Comparison of ENCODE assay signal across 22 cellular contexts in genomic region chrX:44422631-44423030, GRCh38.
A peak's percentile ranks its signal among the peaks of the same experiment; 100 is the strongest.
DNase-seq lines count a peak whose midpoint lies in the region; ATAC-seq, FAIRE-seq and TF ChIP-seq lines count a peak whose summit lies in the region.
"Had no signal": no experiment of that assay in that cellular context is flagged by ENCODE, and none has a peak within 500 bp of the region (broad histone marks: within the 10 kb centered on the region; RNA-seq: fewer than 3 reads in every experiment).

No MANE protein-coding gene starts in this region.

- intact Hi-C loops in stomach (cut with DNase I; ENCODE audit: low total_unique reads) = no loop called here

- no peak for TF ChIP-seq EP300 in stomach (IDR thresholded peaks at IDR 0.05)

- H3K27me3 ChIP-seq in astrocyte (ENCODE audit: insufficient read depth, low read length) (peaks cover 2% of the 10 kb centered on the region), stomach (no peaks in the 10 kb centered on the region)
- H3K27me3 ChIP-seq: BLaER1 had no signal

- H3K9ac ChIP-seq in astrocyte (ENCODE audit: low read length) = no peak overlapping the region
- H3K9ac ChIP-seq: BLaER1 had no signal

- DNase-seq in HTR-8/SVneo (ENCODE audit: insufficient read length, low spot score) (peak; percentile 2), astrocyte (ENCODE audit: low read depth) (peak; percentile 11), kidney glomerular epithelial cell (lab: John Stamatoyannopoulos, UW) (peak; percentile 22), GM13977 (ENCODE audit: low spot score) (no peak), stomach (no peak), SW 1271 (lab: John Stamatoyannopoulos, UW) (no peak)
- DNase-seq: CD4-positive, alpha-beta T cell; COR-L47; DMS79; KBM-7; NCI-H1694; NCI-H2081; NCI-H2171; NCI-H526; OCI-M1; SHP77 had no signal

- 67 to 88% (median 86%) methylated on average over 1 of the region's 1 CpG for WGBS in stomach, 5 donors

- H3K4me1 Mint-ChIP-seq in astrocyte (ENCODE audit: low read depth, unreplicated experiment) = peaks cover 6% of the 10 kb centered on the region

- no peaks in the 10 kb centered on the region for H3K9me3 Mint-ChIP-seq in astrocyte (ENCODE audit: unreplicated experiment)
- H3K9me3 Mint-ChIP-seq: CD4-positive, alpha-beta T cell had no signal

- H3K27ac Mint-ChIP-seq in astrocyte (ENCODE audit: unreplicated experiment) = no peak overlapping the region
- H3K27ac Mint-ChIP-seq: CD4-positive, alpha-beta T cell had no signal

- H3K36me3 Mint-ChIP-seq in astrocyte (ENCODE audit: low read depth, unreplicated experiment) = no peaks in the 10 kb centered on the region

- H3K79me2 ChIP-seq in astrocyte (ENCODE audit: insufficient read depth, low read length) = no peaks in the 10 kb centered on the region

- no peak overlapping the region for H3K4me2 ChIP-seq in astrocyte (ENCODE audit: low read length)
- H3K4me2 ChIP-seq: BLaER1 had no signal

- H3K4me3 ChIP-seq in astrocyte (ENCODE audit: insufficient read depth, low read depth, low read length) = no peak overlapping the region
- no peak overlapping the region for H3K4me3 ChIP-seq in stomach
- H3K4me3 ChIP-seq: BLaER1, GM12878, SK-N-MC had no signal

- FAIRE-seq in HTR-8/SVneo (lab: Jason Lieb, UNC) (no peak), astrocyte (lab: Jason Lieb, UNC) (no peak)
- FAIRE-seq: GM12878, H54, HepG2 had no signal

- H3K36me3 ChIP-seq in astrocyte (ENCODE audit: insufficient read depth, low read length) (no peaks in the 10 kb centered on the region), stomach (no peaks in the 10 kb centered on the region)
- H3K36me3 ChIP-seq: BLaER1 had no signal

- H2AFZ ChIP-seq in astrocyte (ENCODE audit: low read depth, low read length) = no peak overlapping the region

- H3K4me3 Mint-ChIP-seq in astrocyte (ENCODE audit: unreplicated experiment) = no peak overlapping the region
- H3K4me3 Mint-ChIP-seq: CD4-positive, alpha-beta T cell had no signal

- no peaks in the 10 kb centered on the region for H3K9me3 ChIP-seq in astrocyte (ENCODE audit: insufficient read depth, low read depth, low read length)
- H3K9me3 ChIP-seq in stomach = no peaks in the 10 kb centered on the region
- H3K9me3 ChIP-seq: BLaER1 had no signal

- H3K27me3 Mint-ChIP-seq in astrocyte (ENCODE audit: low read depth, unreplicated experiment) = no peaks in the 10 kb centered on the region

- in situ Hi-C loops in GM13977 (cut with MboI; ENCODE audit: low pct_unique_long_range_greater_than_20kb, low sequenced_read_pairs, unreplicated experiment) = no loop called here

- no peak for TF ChIP-seq CTCF in astrocyte (IDR thresholded peaks at IDR 0.05; ENCODE audit: insufficient read depth, low read depth, low read length)
- TF ChIP-seq CTCF in GM13977 (IDR thresholded peaks at IDR 0.05; ENCODE audit: extremely low read depth, insufficient read depth, missing control alignments) = no peak
- TF ChIP-seq CTCF in stomach (IDR thresholded peaks at IDR 0.05) = no peak

- TF ChIP-seq POLR2A in stomach (IDR thresholded peaks at IDR 0.05) = no peak

- no peak overlapping the region for H3K27ac ChIP-seq in astrocyte (ENCODE audit: low read depth, low read length)
- H3K27ac ChIP-seq in stomach = no peak overlapping the region
- H3K27ac ChIP-seq: BLaER1, SK-N-MC had no signal

- H3K4me1 ChIP-seq in astrocyte (ENCODE audit: insufficient read depth, low read length) (no peaks in the 10 kb centered on the region), stomach (no peaks in the 10 kb centered on the region)
- H3K4me1 ChIP-seq: BLaER1 had no signal

- ATAC-seq in GM19023 (IDR thresholded peaks at IDR 0.05; ENCODE audit: unreplicated experiment) = no peak
- ATAC-seq: GM12878, HepG2 had no signal

- no peaks in the 10 kb centered on the region for H4K20me1 ChIP-seq in astrocyte (ENCODE audit: insufficient read depth, low read length)
- H4K20me1 ChIP-seq: BLaER1 had no signal

Comparison
In these comparisons a context has a peak if more than half of its experiments do, and no peak if none do; other contexts are left out.
1. DNase-seq: peak in HTR-8/SVneo (single experiment), astrocyte (single experiment) and kidney glomerular epithelial cell (single experiment); none in GM13977 (single experiment), stomach (single experiment) and SW 1271 (0 of 2).